ENCODE assay signal across 21 cellular contexts in the genomic region with DNA sequence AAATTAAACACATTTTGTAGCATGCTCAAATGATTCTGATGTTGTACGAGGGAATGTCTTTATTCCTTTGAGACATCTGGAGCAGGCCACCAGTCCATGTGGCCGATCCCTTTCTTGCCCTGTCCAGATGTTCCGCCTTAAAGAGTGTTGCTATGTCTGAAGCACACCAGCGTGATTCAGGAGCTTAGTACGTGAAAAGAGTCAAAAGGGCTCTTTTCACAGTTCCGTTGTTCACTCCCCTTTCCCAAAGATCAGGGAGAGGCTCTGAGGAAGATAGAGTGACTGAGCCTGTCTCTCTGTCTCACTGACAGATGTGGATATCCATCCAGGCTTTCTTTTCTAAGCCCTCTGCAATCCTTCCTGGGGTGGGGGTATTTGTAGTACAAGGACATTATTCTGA.
A peak's percentile ranks its signal among the peaks of the same experiment; 100 is the strongest.
DNase-seq lines count a peak whose midpoint lies in the region; ATAC-seq and TF ChIP-seq lines count a peak whose summit lies in the region.
"Had no signal": no experiment of that assay in that cellular context is flagged by ENCODE, and none has a peak within 500 bp of the region (broad histone marks: within the 10 kb centered on the region; RNA-seq: fewer than 3 reads in every experiment).

No MANE protein-coding gene starts in this region.

- TF ChIP-seq CTCF in SK-N-SH (IDR thresholded peaks at IDR 0.05) = no peak
- no peak for TF ChIP-seq CTCF in brain microvascular endothelial cell (IDR thresholded peaks at IDR 0.05; ENCODE audit: low read depth, low read length, missing control alignments)

- peaks cover 27% of the 10 kb centered on the region for H3F3A ChIP-seq in SK-N-SH (replicated peaks; ENCODE audit: insufficient read depth)

- H3K79me2 ChIP-seq in SK-N-SH (ENCODE audit: insufficient read depth) = no peaks in the 10 kb centered on the region

- H3K36me3 ChIP-seq in SK-N-SH (replicated peaks in 1 of 2; ENCODE audit: control insufficient read depth in 1 of 2, insufficient read depth in 2 of 2, low read length in 1 of 2) (no peaks in the 10 kb centered on the region), brain microvascular endothelial cell (replicated peaks) (no peaks in the 10 kb centered on the region)
- H3K36me3 ChIP-seq: lower lobe of right lung, MG63, tibial artery had no signal

- H3K9me2 ChIP-seq in SK-N-SH = no peaks in the 10 kb centered on the region

- no peaks in the 10 kb centered on the region for H3K9me3 ChIP-seq in SK-N-SH
- H3K9me3 ChIP-seq: lower lobe of right lung, MG63 had no signal

- H2AFZ ChIP-seq in SK-N-SH (ENCODE audit: low read depth) = no peak overlapping the region

- H3K4me1 ChIP-seq in SK-N-SH (ENCODE audit: control insufficient read depth in 1 of 2, insufficient read depth in 2 of 2, low read depth in 1 of 2, low read length in 1 of 2) = peaks cover 0 to 13% of the 10 kb centered on the region in 2 experiments; a peak in 2 of 4 replicates
- H3K4me1 ChIP-seq: lower lobe of right lung, tibial artery had no signal

- TF ChIP-seq RAD21 in SK-N-SH (IDR thresholded peaks at IDR 0.05; ENCODE audit: low read length) = no peak

- H3K27ac ChIP-seq in SK-N-SH (ENCODE audit: low read depth in 2 of 2, low read length in 1 of 2) (peak overlapping the region in 1 of 2 experiments; percentile 100; a peak in 3 of 4 replicates), brain microvascular endothelial cell (peak overlapping the region; percentile 98)
- H3K27ac ChIP-seq: lower lobe of right lung, tibial artery had no signal

- WGBS in SK-N-SH (ENCODE audit: low lambda C conversion rate) = 93% methylated on average over 6 of the region's 6 CpGs

- POLR2A ChIA-PET in SK-N-SH (lab: Yijun Ruan, JAX) = no interaction called here

- peak overlapping the region; percentile 80; the same call in 1 of the 2 replicates for H3K9ac ChIP-seq in SK-N-SH

- H3K27me3 ChIP-seq in SK-N-SH (ENCODE audit: insufficient read depth) (no peaks in the 10 kb centered on the region), brain microvascular endothelial cell (replicated peaks) (no peaks in the 10 kb centered on the region)
- H3K27me3 ChIP-seq: MG63, tibial artery had no signal

- CTCF ChIA-PET in SK-N-SH (lab: Yijun Ruan, JAX) = interaction anchor here (3.1 kb wide), 1 partner anchor 9 kb away, joined by 11 read pairs; no protein-coding TSS in a partner anchor

- no peak for ATAC-seq in SK-N-SH treated with all-trans-retinoic acid at 6 μM for 48 hours
- ATAC-seq in GM18867 (IDR thresholded peaks at IDR 0.05; ENCODE audit: unreplicated experiment) = no peak
- ATAC-seq: lower lobe of right lung; natural killer cell treated with Interleukin-12 subunit alpha and Interleukin-12 subunit beta and Interleukin-15 and Interleukin-18, amount 100 ng/mL, for 72 hours; stimulated activated naive B cell treated with anti-CD40 and anti-IgM and Interleukin-4, amounts not matched to agents 10 μg/mL and 1 μg/mL and 100 μg/mL, for 72 hours had no signal

- no peak overlapping the region for H3K4me3 ChIP-seq in SK-N-SH (ENCODE audit: low read depth in 2 of 2, low read length in 1 of 2)
- H3K4me3 ChIP-seq in brain microvascular endothelial cell (ENCODE audit: low read depth, low read length) = no peak overlapping the region
- H3K4me3 ChIP-seq: lower lobe of right lung, MG63, tibial artery had no signal

- no peak for DNase-seq in SK-N-SH
- DNase-seq in brain microvascular endothelial cell = peak; percentile 72
- DNase-seq in left kidney (ENCODE audit: low read depth, low spot score) = peak; percentile 32
- DNase-seq in NCI-H345 (lab: John Stamatoyannopoulos, UW) = no peak
- DNase-seq in ecto neural progenitor cell (ENCODE audit: low spot score) = no peak
- no peak for DNase-seq in ureter (ENCODE audit: low spot score)
- DNase-seq: 8988T; activated CD4-positive, CD25-positive, alpha-beta regulatory T cell treated with anti-CD3 and anti-CD28 coated beads, Interleukin-2, amount 50 U/mL, for 72 hours; activated effector memory CD4-positive, alpha-beta T cell treated with anti-CD3 and anti-CD28 coated beads, Interleukin-2, amount 50 U/mL, for 16 hours; amygdala; CD4-positive, CD25-positive, alpha-beta regulatory T cell; DMS53; lower lobe of right lung; MG63; NCI-H1694; NCI-H2227 treated with DMSO at 0.1 percent for 48 hours; stimulated activated naive B cell treated with anti-CD40 and anti-IgM and Interleukin-4, amounts not matched to agents 10 μg/mL and 1 μg/mL and 100 μg/mL, for 72 hours; tibial artery had no signal

- H4K20me1 ChIP-seq in SK-N-SH (ENCODE audit: insufficient read depth) = no peaks in the 10 kb centered on the region

- TF ChIP-seq EP300 in SK-N-SH (IDR thresholded peaks at IDR 0.05; ENCODE audit: borderline replicate concordance in 1 of 2, low read depth in 1 of 2, low read length in 1 of 2) = no peak

- in situ Hi-C loops in brain microvascular endothelial cell (cut with HindIII; ENCODE audit: low pct_ligation_motif_present, low sequenced_read_pairs) = no loop called here

- H3K4me2 ChIP-seq in SK-N-SH = no peak overlapping the region

TF ChIP-seq in SK-N-SH, 30 proteins besides CTCF, POLR2A, EP300 and RAD21:
- TF ChIP-seq RXRA (IDR thresholded peaks at IDR 0.05; ENCODE audit: borderline replicate concordance, low read depth) = no peak
- TF ChIP-seq MEF2A (IDR thresholded peaks at IDR 0.05; ENCODE audit: borderline replicate concordance, low read depth) = no peak
- no peak for TF ChIP-seq ELF1 (IDR thresholded peaks at IDR 0.05)
- TF ChIP-seq GABPA (IDR thresholded peaks at IDR 0.05; ENCODE audit: low read depth) = no peak
- TF ChIP-seq, protein P1, sequence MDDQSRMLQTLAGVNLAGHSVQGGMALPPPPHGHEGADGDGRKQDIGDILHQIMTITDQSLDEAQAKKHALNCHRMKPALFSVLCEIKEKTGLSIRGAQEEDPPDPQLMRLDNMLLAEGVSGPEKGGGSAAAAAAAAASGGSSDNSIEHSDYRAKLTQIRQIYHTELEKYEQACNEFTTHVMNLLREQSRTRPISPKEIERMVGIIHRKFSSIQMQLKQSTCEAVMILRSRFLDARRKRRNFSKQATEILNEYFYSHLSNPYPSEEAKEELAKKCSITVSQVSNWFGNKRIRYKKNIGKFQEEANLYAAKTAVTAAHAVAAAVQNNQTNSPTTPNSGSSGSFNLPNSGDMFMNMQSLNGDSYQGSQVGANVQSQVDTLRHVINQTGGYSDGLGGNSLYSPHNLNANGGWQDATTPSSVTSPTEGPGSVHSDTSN (IDR thresholded peaks at IDR 0.05) = no peak
- TF ChIP-seq NRF1 (IDR thresholded peaks at IDR 0.05; ENCODE audit: low read depth, low read length) = no peak
- no peak for TF ChIP-seq RFX5 (IDR thresholded peaks at IDR 0.05; ENCODE audit: low read length)
- TF ChIP-seq TEAD4 (IDR thresholded peaks at IDR 0.05; ENCODE audit: borderline replicate concordance, insufficient read depth) = no peak
- TF ChIP-seq, protein P2, sequence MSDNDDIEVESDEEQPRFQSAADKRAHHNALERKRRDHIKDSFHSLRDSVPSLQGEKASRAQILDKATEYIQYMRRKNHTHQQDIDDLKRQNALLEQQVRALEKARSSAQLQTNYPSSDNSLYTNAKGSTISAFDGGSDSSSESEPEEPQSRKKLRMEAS (IDR thresholded peaks at IDR 0.05; ENCODE audit: low read depth) = no peak
- TF ChIP-seq YY1 (IDR thresholded peaks at IDR 0.05; ENCODE audit: low read depth) = no peak
- no peak for TF ChIP-seq FOXJ3 (CRISPR knock-in tag; IDR thresholded peaks at IDR 0.05)

TF ChIP-seq in SK-N-SH treated with all-trans-retinoic acid at 6 μM for 48 hours, 23 proteins besides CTCF, POLR2A, EP300 and RAD21 (continues in another document):
- TF ChIP-seq ZFP30 (CRISPR knock-in tag; IDR thresholded peaks at IDR 0.05) = no peak
- TF ChIP-seq TCF4 (CRISPR knock-in tag; IDR thresholded peaks at IDR 0.05; ENCODE audit: borderline replicate concordance) = no peak
- TF ChIP-seq CSDC2 (CRISPR knock-in tag; IDR thresholded peaks at IDR 0.05) = no peak
- TF ChIP-seq, protein P3, sequence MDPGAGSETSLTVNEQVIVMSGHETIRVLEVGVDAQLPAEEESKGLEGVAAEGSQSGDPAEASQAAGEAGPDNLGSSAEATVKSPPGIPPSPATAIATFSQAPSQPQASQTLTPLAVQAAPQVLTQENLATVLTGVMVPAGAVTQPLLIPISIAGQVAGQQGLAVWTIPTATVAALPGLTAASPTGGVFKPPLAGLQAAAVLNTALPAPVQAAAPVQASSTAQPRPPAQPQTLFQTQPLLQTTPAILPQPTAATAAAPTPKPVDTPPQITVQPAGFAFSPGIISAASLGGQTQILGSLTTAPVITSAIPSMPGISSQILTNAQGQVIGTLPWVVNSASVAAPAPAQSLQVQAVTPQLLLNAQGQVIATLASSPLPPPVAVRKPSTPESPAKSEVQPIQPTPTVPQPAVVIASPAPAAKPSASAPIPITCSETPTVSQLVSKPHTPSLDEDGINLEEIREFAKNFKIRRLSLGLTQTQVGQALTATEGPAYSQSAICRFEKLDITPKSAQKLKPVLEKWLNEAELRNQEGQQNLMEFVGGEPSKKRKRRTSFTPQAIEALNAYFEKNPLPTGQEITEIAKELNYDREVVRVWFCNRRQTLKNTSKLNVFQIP (CRISPR knock-in tag; IDR thresholded peaks at IDR 0.05; ENCODE audit: borderline replicate concordance, low read depth) = no peak
- TF ChIP-seq OSR1 (CRISPR knock-in tag; IDR thresholded peaks at IDR 0.05) = no peak
- no peak for TF ChIP-seq SNAI2 (CRISPR knock-in tag; IDR thresholded peaks at IDR 0.05)
- no peak for TF ChIP-seq ZFP3 (CRISPR knock-in tag; IDR thresholded peaks at IDR 0.05)
- TF ChIP-seq BACH2 (CRISPR knock-in tag; IDR thresholded peaks at IDR 0.05; ENCODE audit: borderline replicate concordance) = no peak
- no peak for TF ChIP-seq GLIS3 (CRISPR knock-in tag; IDR thresholded peaks at IDR 0.05)

Comparison
In these comparisons a context has a peak if more than half of its experiments do, and no peak if none do; other contexts are left out.
1. DNase-seq: peak in brain microvascular endothelial cell (single experiment) and left kidney (single experiment); none in SK-N-SH (single experiment), NCI-H345 (single experiment), ecto neural progenitor cell (single experiment) and ureter (single experiment).